ENCODE assay signal across 22 cellular contexts in the genomic region with DNA sequence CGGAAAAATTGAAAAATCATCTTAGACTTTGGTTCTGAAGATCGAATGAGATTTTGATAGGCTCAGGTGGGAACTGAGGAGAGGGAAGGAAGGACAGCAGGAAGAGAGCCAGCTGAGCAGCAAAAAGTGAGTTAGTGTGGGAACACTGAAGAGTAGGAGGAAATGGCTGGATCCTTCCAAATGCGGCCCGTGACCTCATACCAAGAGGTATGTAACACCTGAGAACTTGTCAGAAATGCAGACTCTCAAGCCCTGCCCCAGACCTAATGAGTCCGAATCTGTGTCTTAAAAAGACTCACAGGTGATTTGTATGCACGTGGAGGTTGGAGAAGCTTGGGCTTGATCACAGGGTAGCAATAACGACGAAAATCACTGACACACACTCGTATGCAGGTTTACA. TPM values are rescaled to one million over a fixed set of nuclear protein-coding genes. Genes with fewer than 3 reads are reported as not detected.
DNase-seq lines count a peak whose midpoint lies in the region; ATAC-seq and TF ChIP-seq lines count a peak whose summit lies in the region.
"Had no signal": no experiment of that assay in that cellular context is flagged by ENCODE, and none has a peak within 500 bp of the region (broad histone marks: within the 10 kb centered on the region; RNA-seq: fewer than 3 reads in every experiment).

No MANE protein-coding gene starts in this region.

- peaks cover 22% of the 10 kb centered on the region; the same call in 1 of the 2 replicates for H3K27me3 ChIP-seq in GM23338 (ENCODE audit: insufficient read depth)
- H3K27me3 ChIP-seq in endodermal cell (ENCODE audit: control insufficient read depth, insufficient read depth, low read length, poor library complexity, severe bottlenecking): no peaks in the 10 kb centered on the region
- H3K27me3 ChIP-seq in mesendoderm (ENCODE audit: insufficient read depth, low read length, poor library complexity): no peaks in the 10 kb centered on the region
- H3K27me3 ChIP-seq: BLaER1 treated with 17β-estradiol and CSF1 and Interleukin-3, amounts not matched to agents 10 nM and 100 nM had no signal

- H3K4me1 ChIP-seq in GM23338 (ENCODE audit: insufficient read depth): peaks cover 8% of the 10 kb centered on the region
- peaks cover 4% of the 10 kb centered on the region for H3K4me1 ChIP-seq in endodermal cell (ENCODE audit: control insufficient read depth, insufficient read depth, low read length)
- H3K4me1 ChIP-seq in mesendoderm (ENCODE audit: control insufficient read depth, low read depth, low read length): peaks cover 10% of the 10 kb centered on the region
- H3K4me1 ChIP-seq: A549; BE2C; BLaER1 treated with 17β-estradiol and CSF1 and Interleukin-3, amounts not matched to agents 10 nM and 100 nM had no signal

- no peaks in the 10 kb centered on the region for H3K9me2 ChIP-seq in GM23338 (ENCODE audit: insufficient read depth)

- peak overlapping the region; percentile 42 for H3K56ac ChIP-seq in mesendoderm (ENCODE audit: low read length)

- H3K27ac ChIP-seq in GM23338 (ENCODE audit: low read depth) (no peak overlapping the region), endodermal cell (ENCODE audit: low read depth, low read length) (no peak overlapping the region), mesendoderm (ENCODE audit: low read depth, low read length) (peak overlapping the region; percentile 73)
- H3K27ac ChIP-seq: A549; BLaER1 treated with 17β-estradiol and CSF1 and Interleukin-3, amounts not matched to agents 10 nM and 100 nM had no signal

- H3K23ac ChIP-seq in mesendoderm (ENCODE audit: low read length): no peak overlapping the region

- H3K4ac ChIP-seq in mesendoderm (ENCODE audit: low read depth, low read length): no peak overlapping the region

- H3K9me3 ChIP-seq in endodermal cell (ENCODE audit: control insufficient read depth, low read length): no peaks in the 10 kb centered on the region
- H3K9me3 ChIP-seq: A549; BE2C; BLaER1 treated with 17β-estradiol and CSF1 and Interleukin-3, amounts not matched to agents 10 nM and 100 nM; HAP-1 had no signal

- H2BK15ac ChIP-seq in mesendoderm (replicated peaks; ENCODE audit: low read depth): no peak overlapping the region

- H3K79me1 ChIP-seq in mesendoderm (ENCODE audit: low read length): no peaks in the 10 kb centered on the region

- no peaks in the 10 kb centered on the region for H4K20me1 ChIP-seq in GM23338 (replicated peaks; ENCODE audit: insufficient read depth)
- H4K20me1 ChIP-seq: BLaER1 treated with 17β-estradiol and CSF1 and Interleukin-3, amounts not matched to agents 10 nM and 100 nM had no signal

- H2AK5ac ChIP-seq in mesendoderm (ENCODE audit: low read length): peak overlapping the region; percentile 69

- H3F3A ChIP-seq in GM23338 (replicated peaks; ENCODE audit: low read depth): no peaks in the 10 kb centered on the region

- H3K36me3 Mint-ChIP-seq in GM23338 (ENCODE audit: low read depth) (no peaks in the 10 kb centered on the region), endodermal cell (ENCODE audit: low read depth) (no peaks in the 10 kb centered on the region)
- H3K36me3 Mint-ChIP-seq: CD14-positive monocyte; CD8-positive, alpha-beta memory T cell had no signal

- DNase-seq in GM23338 (ENCODE audit: low spot score) (peak; percentile 19), endodermal cell (peak; percentile 69), mesendoderm (peak; percentile 91), retina (no peak)
- DNase-seq in stimulated activated CD8-positive, alpha-beta memory T cell treated with anti-CD3 and anti-CD28 coated beads, Interleukin-4, amount 100 ng/mL, for 48 hours: no peak
- DNase-seq: 8988T; ACHN; AML-193; BE2C; CD4-positive, alpha-beta T cell; CD8-positive, alpha-beta memory T cell; DMS 273 treated with DMSO at 0.1 percent for 48 hours; DMS79; EL; GF-D8; GOT3; HFFc6 had no signal

- H3K4me3 ChIP-seq in GM23338: no peak overlapping the region
- H3K4me3 ChIP-seq in endodermal cell (ENCODE audit: low read length): no peak overlapping the region
- no peak overlapping the region for H3K4me3 ChIP-seq in mesendoderm (ENCODE audit: low read length)
- H3K4me3 ChIP-seq: A549; BLaER1 treated with 17β-estradiol and CSF1 and Interleukin-3, amounts not matched to agents 10 nM and 100 nM; HAP-1 had no signal

- H3K4me3 Mint-ChIP-seq in GM23338: no peak overlapping the region
- no peak overlapping the region for H3K4me3 Mint-ChIP-seq in endodermal cell
- H3K4me3 Mint-ChIP-seq: CD14-positive monocyte; CD4-positive, alpha-beta T cell; CD8-positive, alpha-beta memory T cell; HFFc6 had no signal

- no peak overlapping the region for H2AFZ ChIP-seq in GM23338

- H3K27ac Mint-ChIP-seq in GM23338: no peak overlapping the region
- no peak overlapping the region for H3K27ac Mint-ChIP-seq in endodermal cell
- H3K27ac Mint-ChIP-seq: CD14-positive monocyte; CD4-positive, alpha-beta T cell; CD8-positive, alpha-beta memory T cell; HFFc6 had no signal

- peaks cover 43% of the 10 kb centered on the region for H3K27me3 Mint-ChIP-seq in GM23338 (ENCODE audit: insufficient read depth, low read depth, poor library complexity)
- H3K27me3 Mint-ChIP-seq in endodermal cell (ENCODE audit: insufficient read depth): peaks cover 36% of the 10 kb centered on the region

- ATAC-seq in GM23338: no peak
- no peak for ATAC-seq in HG02763 (IDR thresholded peaks at IDR 0.05; ENCODE audit: unreplicated experiment)
- ATAC-seq: A549 had no signal

- H3K9me3 Mint-ChIP-seq in GM23338: no peaks in the 10 kb centered on the region
- no peaks in the 10 kb centered on the region for H3K9me3 Mint-ChIP-seq in endodermal cell
- H3K9me3 Mint-ChIP-seq: CD4-positive, alpha-beta T cell; HFFc6 had no signal

- H3K18ac ChIP-seq in mesendoderm (ENCODE audit: low read length): no peak overlapping the region

- H3K79me2 ChIP-seq in GM23338 (replicated peaks; ENCODE audit: insufficient read depth): no peaks in the 10 kb centered on the region
- no peaks in the 10 kb centered on the region for H3K79me2 ChIP-seq in mesendoderm (ENCODE audit: control insufficient read depth, insufficient read depth, low read length)

- H3K4me1 Mint-ChIP-seq in GM23338 (peaks cover 24% of the 10 kb centered on the region), endodermal cell (peaks cover 28% of the 10 kb centered on the region)
- H3K4me1 Mint-ChIP-seq: CD14-positive monocyte; CD8-positive, alpha-beta memory T cell had no signal

- TF ChIP-seq CTCF in GM23338 (conservative IDR thresholded peaks at IDR 0.05; ENCODE audit: low read depth in 2 of 2) (no peak), endodermal cell (conservative IDR thresholded peaks at IDR 0.05) (no peak)

- H3K36me3 ChIP-seq in GM23338 (ENCODE audit: insufficient read depth): no peaks in the 10 kb centered on the region
- H3K36me3 ChIP-seq in endodermal cell (ENCODE audit: control insufficient read depth, insufficient read depth, low read length): no peaks in the 10 kb centered on the region
- H3K36me3 ChIP-seq in mesendoderm (ENCODE audit: control insufficient read depth, insufficient read depth, low read length): no peaks in the 10 kb centered on the region
- H3K36me3 ChIP-seq: BE2C; BLaER1 treated with 17β-estradiol and CSF1 and Interleukin-3, amounts not matched to agents 10 nM and 100 nM; HAP-1 had no signal

- H3K4me2 ChIP-seq in GM23338: no peak overlapping the region
- H3K4me2 ChIP-seq in mesendoderm (ENCODE audit: low read length): no peak overlapping the region
- H3K4me2 ChIP-seq: A549; BLaER1 treated with 17β-estradiol and CSF1 and Interleukin-3, amounts not matched to agents 10 nM and 100 nM had no signal

- no peak overlapping the region for H2BK5ac ChIP-seq in mesendoderm (ENCODE audit: low read length)

- no peak overlapping the region for H2BK120ac ChIP-seq in mesendoderm (ENCODE audit: low read depth, low read length)

- H3K9ac ChIP-seq in endodermal cell (ENCODE audit: extremely low read depth, low read length, poor library complexity, severe bottlenecking) (no peak overlapping the region), mesendoderm (ENCODE audit: low read length) (no peak overlapping the region)
- H3K9ac ChIP-seq: BLaER1 treated with 17β-estradiol and CSF1 and Interleukin-3, amounts not matched to agents 10 nM and 100 nM had no signal

- H4K5ac ChIP-seq in mesendoderm (ENCODE audit: low read length): no peak overlapping the region

- WGBS in endodermal cell (ENCODE audit: insufficient coverage in 1 of 2, insufficient read length in 1 of 2), 2 experiments: 87 to 88% methylated on average over 7 to 9 of the region's 9 CpGs
- no CpG with 5 or more reads among the region's 9 CpGs for WGBS in mesendoderm (ENCODE audit: extremely low coverage, insufficient coverage, low lambda C conversion rate)

- no peak overlapping the region for H4K8ac ChIP-seq in mesendoderm (ENCODE audit: low read depth, low read length)

TF ChIP-seq in GM23338, 12 proteins besides CTCF, POLR2A, EP300 and RAD21 (continues in another document):
- TF ChIP-seq NANOG (IDR thresholded peaks at IDR 0.05; ENCODE audit: borderline replicate concordance) (no peak), JUNB (IDR thresholded peaks at IDR 0.05; ENCODE audit: unreplicated experiment) (no peak), EZH2 (IDR thresholded peaks at IDR 0.05; ENCODE audit: low read depth, unreplicated experiment) (no peak), ZNF331 (CRISPR knock-in tag; IDR thresholded peaks at IDR 0.05; ENCODE audit: low read depth) (no peak), CREB1 (CRISPR knock-in tag; IDR thresholded peaks at IDR 0.05; ENCODE audit: low read depth) (no peak), POLR2AphosphoS5 (IDR thresholded peaks at IDR 0.05; ENCODE audit: low read depth) (no peak)
- TF ChIP-seq, protein P1, sequence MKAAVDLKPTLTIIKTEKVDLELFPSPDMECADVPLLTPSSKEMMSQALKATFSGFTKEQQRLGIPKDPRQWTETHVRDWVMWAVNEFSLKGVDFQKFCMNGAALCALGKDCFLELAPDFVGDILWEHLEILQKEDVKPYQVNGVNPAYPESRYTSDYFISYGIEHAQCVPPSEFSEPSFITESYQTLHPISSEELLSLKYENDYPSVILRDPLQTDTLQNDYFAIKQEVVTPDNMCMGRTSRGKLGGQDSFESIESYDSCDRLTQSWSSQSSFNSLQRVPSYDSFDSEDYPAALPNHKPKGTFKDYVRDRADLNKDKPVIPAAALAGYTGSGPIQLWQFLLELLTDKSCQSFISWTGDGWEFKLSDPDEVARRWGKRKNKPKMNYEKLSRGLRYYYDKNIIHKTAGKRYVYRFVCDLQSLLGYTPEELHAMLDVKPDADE (IDR thresholded peaks at IDR 0.05): no peak

RNA-seq across cellular contexts. Expression of a gene that starts 42.0 kb away (rescaled TPM):
- 1.2 and 3.5 TPM in 2 replicates for total RNA-seq in GM23338 (2014; rRNA removed; shearing (Covaris generic))
- polyA plus RNA-seq in GM23338 (2016; fragmentation: Nextera tagmentation; extraction: Ambion mirVana): 1.1 and 1.3 TPM in 2 replicates
- 1 to 10 TPM; 1.7 to 2.4 TPM for total RNA-seq in endodermal cell
- polyA plus RNA-seq in endodermal cell (2013, experiment 1 of 2): 0.71 TPM
- 0.33 TPM for polyA plus RNA-seq in endodermal cell (2013, experiment 2 of 2)
- polyA plus RNA-seq in mesendoderm (2013, experiment 1 of 2): 0.07 TPM
- polyA plus RNA-seq in mesendoderm (2013, experiment 2 of 2): 0.04 TPM
- total RNA-seq: CD4-positive, alpha-beta T cell; CD8-positive, alpha-beta memory T cell; HFFc6 had no signal
- polyA plus RNA-seq: CD14-positive monocyte; CD8-positive, alpha-beta memory T cell had no signal

RNA-seq across cellular contexts. Expression of a gene that starts 42.4 kb away (rescaled TPM):
- total RNA-seq in GM23338 (2014; rRNA removed; shearing (Covaris generic)): 1.4 and 3.1 TPM in 2 replicates
- 0.82 and 1.3 TPM in 2 replicates for polyA plus RNA-seq in GM23338 (2016; fragmentation: Nextera tagmentation; extraction: Ambion mirVana)
- 1 to 10 TPM; 2.2 to 2.9 TPM for total RNA-seq in endodermal cell
- polyA plus RNA-seq in endodermal cell (2013, experiment 1 of 2): 0.18 TPM
- polyA plus RNA-seq in endodermal cell (2013, experiment 2 of 2): 0.29 TPM
- 0.27 TPM for polyA plus RNA-seq in mesendoderm (2013, experiment 1 of 2)
- 0.21 TPM for polyA plus RNA-seq in mesendoderm (2013, experiment 2 of 2)
- total RNA-seq: CD4-positive, alpha-beta T cell; CD8-positive, alpha-beta memory T cell had no signal

Comparison
In these comparisons a context has a peak if more than half of its experiments do, and no peak if none do; other contexts are left out.
1. DNase-seq: peak in GM23338 (single experiment), endodermal cell (single experiment) and mesendoderm (single experiment); none in retina (single experiment) and stimulated activated CD8-positive, alpha-beta memory T cell treated with anti-CD3 and anti-CD28 coated beads, Interleukin-4, amount 100 ng/mL, for 48 hours (single experiment).